10 cellular contexts compared by ENCODE assay signal in genomic region chr3:42092006-42092405, GRCh38. TPM values are rescaled to one million over a fixed set of nuclear protein-coding genes. Genes with fewer than 3 reads are reported as not detected.
DNase-seq lines count a peak whose midpoint lies in the region; ATAC-seq, FAIRE-seq and TF ChIP-seq lines count a peak whose summit lies in the region.
"Had no signal": no experiment of that assay in that cellular context is flagged by ENCODE, and none has a peak within 500 bp of the region (broad histone marks: within the 10 kb centered on the region; RNA-seq: fewer than 3 reads in every experiment).

No MANE protein-coding gene starts in this region.

- no peak overlapping the region for H4K5ac ChIP-seq in H9 (ENCODE audit: insufficient read length, low read depth, low read length)

- H2AK5ac ChIP-seq in H9 (ENCODE audit: insufficient read length, low read length) = no peak overlapping the region

- H2BK12ac ChIP-seq in H9 (ENCODE audit: insufficient read length, low read depth, low read length) = no peak overlapping the region

- H4K20me1 ChIP-seq in H9 (ENCODE audit: control insufficient read depth, insufficient read depth, insufficient read length) = no peaks in the 10 kb centered on the region

- no peak overlapping the region for H2AFZ ChIP-seq in H9 (ENCODE audit: low read length)

- H3K9me3 ChIP-seq in H9 (ENCODE audit: control insufficient read depth, low read depth, low read length) = no peaks in the 10 kb centered on the region

- peak overlapping the region in 1 of 3 experiments; percentile 11; a peak in 2 of 7 replicates for H3K27ac Mint-ChIP-seq in H9
- H3K27ac Mint-ChIP-seq in natural killer cell treated with Interleukin-12 subunit alpha and Interleukin-12 subunit beta and Interleukin-15 and Interleukin-18, amount 100 ng/mL, for 72 hours = peak overlapping the region; percentile 72 to 85

- H2BK20ac ChIP-seq in H9 (ENCODE audit: low read depth, low read length, poor library complexity, severe bottlenecking) = no peak overlapping the region

- H4K8ac ChIP-seq in H9 (replicated peaks; ENCODE audit: insufficient read length, low read depth, low read length) = no peak overlapping the region

- no CpG with 5 or more reads among the region's 3 CpGs for WGBS in H9 (ENCODE audit: extremely low coverage, insufficient read length, low lambda C conversion rate)

- no peak overlapping the region for H3K4ac ChIP-seq in H9 (ENCODE audit: low read depth, low read length)

- peaks cover 3 to 11% of the 10 kb centered on the region in 2 experiments; a peak in 4 of 5 replicates for H3K9me3 Mint-ChIP-seq in H9
- peaks cover 7% of the 10 kb centered on the region for H3K9me3 Mint-ChIP-seq in natural killer cell treated with Interleukin-12 subunit alpha and Interleukin-12 subunit beta and Interleukin-15 and Interleukin-18, amount 100 ng/mL, for 72 hours

- H3K4me3 ChIP-seq in AG10803 (ENCODE audit: low read length) (peak overlapping the region; percentile 67), bronchial epithelial cell (ENCODE audit: low read depth, low read length) (peak overlapping the region; percentile 37)

- H2BK120ac ChIP-seq in H9 (ENCODE audit: low read depth, low read length, poor library complexity, severe bottlenecking) = no peak overlapping the region

- no peak for FAIRE-seq in bronchial epithelial cell (lab: Jason Lieb, UNC)

- no peak overlapping the region for H4K91ac ChIP-seq in H9 (ENCODE audit: insufficient read length, low read depth, low read length)

- H3K4me1 Mint-ChIP-seq in H9 = peaks cover 27 to 30% of the 10 kb centered on the region in 2 experiments
- peaks cover 32 to 39% of the 10 kb centered on the region in 2 donors for H3K4me1 Mint-ChIP-seq in natural killer cell treated with Interleukin-12 subunit alpha and Interleukin-12 subunit beta and Interleukin-15 and Interleukin-18, amount 100 ng/mL, for 72 hours (ENCODE audit: low read depth in 2 of 2)

- H3K14ac ChIP-seq in H9 (ENCODE audit: insufficient read depth, low read length) = 0 out of 2 replicates have a peak overlapping the region, but pooled peaks have one; percentile 9

- no peak overlapping the region for H3K56ac ChIP-seq in H9 (ENCODE audit: insufficient read length, low read depth, low read length)

- H3K18ac ChIP-seq in H9 (ENCODE audit: insufficient read length, low read depth, low read length) = no peak overlapping the region

- H3K36me3 ChIP-seq in bronchial epithelial cell (ENCODE audit: control insufficient read depth, insufficient read depth, low read length) = peaks cover 3% of the 10 kb centered on the region

- H3K79me1 ChIP-seq in H9 (ENCODE audit: insufficient read depth, low read depth, low read length, poor library complexity, severe bottlenecking) = no peaks in the 10 kb centered on the region

- no peak overlapping the region for H3K4me3 Mint-ChIP-seq in H9
- peak overlapping the region; percentile 53 for H3K4me3 Mint-ChIP-seq in natural killer cell treated with Interleukin-12 subunit alpha and Interleukin-12 subunit beta and Interleukin-15 and Interleukin-18, amount 100 ng/mL, for 72 hours

- DNase-seq in AG10803 (ENCODE audit: low read depth) (peak; percentile 41), H9 (no peak), bronchial epithelial cell (ENCODE audit: low read depth) (peak; percentile 47), middle frontal gyrus (ENCODE audit: extremely low spot score, low spot score) (no peak), A172 (ENCODE audit: low spot score) (no peak)
- DNase-seq in natural killer cell treated with Interleukin-12 subunit alpha and Interleukin-12 subunit beta and Interleukin-15 and Interleukin-18, amount 100 ng/mL, for 72 hours (ENCODE audit: low spot score) = no peak
- DNase-seq: NCI-H1048 had no signal

- no peaks in the 10 kb centered on the region for H3K27me3 Mint-ChIP-seq in H9 (ENCODE audit: low read depth)
- no peaks in the 10 kb centered on the region for H3K27me3 Mint-ChIP-seq in natural killer cell treated with Interleukin-12 subunit alpha and Interleukin-12 subunit beta and Interleukin-15 and Interleukin-18, amount 100 ng/mL, for 72 hours

- peak; percentile 70 for ATAC-seq in natural killer cell treated with Interleukin-12 subunit alpha and Interleukin-12 subunit beta and Interleukin-15 and Interleukin-18, amount 100 ng/mL, for 72 hours
- ATAC-seq in HG03565 (IDR thresholded peaks at IDR 0.05; ENCODE audit: unreplicated experiment) (no peak), GM18861 (IDR thresholded peaks at IDR 0.05; ENCODE audit: unreplicated experiment) (no peak)

- H3T11ph ChIP-seq in H9 (ENCODE audit: low read length) = no peak overlapping the region

- no peaks in the 10 kb centered on the region for H3K79me2 ChIP-seq in H9 (ENCODE audit: insufficient read depth, low read length)

- H3K27me3 ChIP-seq in H9 (ENCODE audit: insufficient read depth, low read length) (no peaks in the 10 kb centered on the region), bronchial epithelial cell (ENCODE audit: control insufficient read depth, insufficient read depth, low read length) (no peaks in the 10 kb centered on the region)

- no peak overlapping the region for H3K23ac ChIP-seq in H9 (ENCODE audit: insufficient read length, low read depth, low read length)

- no peak overlapping the region for H3K27ac ChIP-seq in H9 (ENCODE audit: insufficient read length, low read depth, low read length)
- H3K27ac ChIP-seq: C4-2B had no signal

- H3K23me2 ChIP-seq in H9 (ENCODE audit: insufficient read length, low read depth, low read length, poor library complexity, severe bottlenecking) = no peaks in the 10 kb centered on the region

- H3K9ac ChIP-seq in H9 (ENCODE audit: extremely low read depth, insufficient read length, low read length) = no peak overlapping the region

- H3K4me2 ChIP-seq in H9 (ENCODE audit: insufficient read depth, insufficient read length, low read length) = no peak overlapping the region

- H2BK5ac ChIP-seq in H9 (ENCODE audit: insufficient read length, low read length) = no peak overlapping the region

- H3K4me1 ChIP-seq in H9 (ENCODE audit: insufficient read depth, low read length) = no peaks in the 10 kb centered on the region

- peaks cover 19 to 28% (median 27%) of the 10 kb centered on the region in 3 experiments for H3K36me3 Mint-ChIP-seq in H9 (ENCODE audit: insufficient read depth in 1 of 3, low read depth in 3 of 3)
- H3K36me3 Mint-ChIP-seq in natural killer cell treated with Interleukin-12 subunit alpha and Interleukin-12 subunit beta and Interleukin-15 and Interleukin-18, amount 100 ng/mL, for 72 hours = peaks cover 40% of the 10 kb centered on the region

- H2BK15ac ChIP-seq in H9 (ENCODE audit: low read depth, low read length) = no peak overlapping the region

- TF ChIP-seq CTCF in AG10803 (conservative IDR thresholded peaks at IDR 0.05; ENCODE audit: low read length) (no peak), H9 (conservative IDR thresholded peaks at IDR 0.05) (no peak), bronchial epithelial cell (IDR thresholded peaks at IDR 0.05; ENCODE audit: insufficient read depth, low read length, severe bottlenecking) (no peak)

RNA-seq across cellular contexts. Expression of gene TRAK1, which starts 0.8 kb away (rescaled TPM):
- total RNA-seq in H9 (2021) (30.6 and 34.2 TPM in 2 replicates), bronchial epithelial cell (36.1 and 43.5 TPM in 2 replicates)
- 10 to 100 TPM; 32.3 to 48.0 TPM for total RNA-seq in natural killer cell treated with Interleukin-12 subunit alpha and Interleukin-12 subunit beta and Interleukin-15 and Interleukin-18, amount 100 ng/mL, for 72 hours
- total RNA-seq in A172 (2014; rRNA removed; shearing (Covaris generic)) = 10.3 and 10.6 TPM in 2 replicates

Comparison
In these comparisons a context has a peak if more than half of its experiments do, and no peak if none do; other contexts are left out.
1. DNase-seq: peak in AG10803 (single experiment) and bronchial epithelial cell (single experiment); none in H9 (single experiment), natural killer cell treated with Interleukin-12 subunit alpha and Interleukin-12 subunit beta and Interleukin-15 and Interleukin-18, amount 100 ng/mL, for 72 hours (single experiment), middle frontal gyrus (single experiment) and A172 (single experiment).
2. ATAC-seq: peak in natural killer cell treated with Interleukin-12 subunit alpha and Interleukin-12 subunit beta and Interleukin-15 and Interleukin-18, amount 100 ng/mL, for 72 hours (2 of 2); none in HG03565 (single experiment) and GM18861 (single experiment).